8 cellular contexts compared by ENCODE assay signal in the genomic region with DNA sequence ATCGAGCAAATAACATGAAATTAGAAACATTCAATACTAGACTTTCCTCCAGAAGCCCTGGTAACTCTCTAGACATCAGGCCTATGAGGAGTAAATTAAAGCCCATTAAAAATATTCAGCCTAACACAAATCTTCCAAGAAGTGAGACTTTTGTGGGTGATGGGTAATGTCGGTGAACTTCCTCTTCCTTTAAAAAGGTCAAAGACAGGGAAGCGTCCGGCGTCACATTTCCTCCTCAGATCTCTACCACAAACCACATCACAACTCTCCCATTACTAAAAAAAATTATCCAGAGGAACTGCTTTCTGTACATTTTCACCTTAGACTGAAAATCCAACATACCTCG. TPM values are rescaled to one million over a fixed set of nuclear protein-coding genes. Genes with fewer than 3 reads are reported as not detected.
A peak's percentile ranks its signal among the peaks of the same experiment; 100 is the strongest.
DNase-seq lines count a peak whose midpoint lies in the region; ATAC-seq, FAIRE-seq and TF ChIP-seq lines count a peak whose summit lies in the region.

No MANE protein-coding gene starts in this region.

- no peaks in the 10 kb centered on the region for H3K27me3 ChIP-seq in right atrium auricular region

- H3K4me3 ChIP-seq in right atrium auricular region (peak overlapping the region; percentile 90 to 94), retinal pigment epithelial cell (ENCODE audit: low read length) (peak overlapping the region; percentile 96)

- FAIRE-seq in GM12891 (lab: Jason Lieb, UNC) = no peak

- no peak for TF ChIP-seq CTCF in right atrium auricular region (IDR thresholded peaks at IDR 0.05)
- no peak for TF ChIP-seq CTCF in retinal pigment epithelial cell (conservative IDR thresholded peaks at IDR 0.05; ENCODE audit: low read depth, low read length)

- ATAC-seq in GM19351 (IDR thresholded peaks at IDR 0.05; ENCODE audit: unreplicated experiment) (no peak), HG03159 (IDR thresholded peaks at IDR 0.05; ENCODE audit: unreplicated experiment) (no peak), HG02610 (IDR thresholded peaks at IDR 0.05; ENCODE audit: unreplicated experiment) (no peak)

- no peak for TF ChIP-seq POLR2A in GM12891 (IDR thresholded peaks at IDR 0.05; ENCODE audit: low read depth, low read length)

- no peaks in the 10 kb centered on the region for H3K36me3 ChIP-seq in right atrium auricular region

- DNase-seq in GM12891 (ENCODE audit: insufficient read length, low spot score) = no peak
- peak; percentile 65 for DNase-seq in NOMO-1 treated with dmso at 0.1 percent for 144 hours (lab: John Stamatoyannopoulos, UW; ENCODE audit: unreplicated experiment)
- DNase-seq in right atrium auricular region (ENCODE audit: low spot score) = no peak
- no peak for DNase-seq in retinal pigment epithelial cell (ENCODE audit: low read depth)

- no peaks in the 10 kb centered on the region for H3K9me3 ChIP-seq in right atrium auricular region

- peaks cover 0 to 44% of the 10 kb centered on the region in 2 donors for H3K4me1 ChIP-seq in right atrium auricular region

- 1% methylated on average over 6 of the region's 6 CpGs for WGBS in adipose tissue, 3 donors

- H3K27ac ChIP-seq in adipose tissue (ENCODE audit: low read depth, low read length) (peak overlapping the region; percentile 74), right atrium auricular region (peak overlapping the region; percentile 89 to 90)

TF ChIP-seq in GM12891, 5 proteins besides CTCF, POLR2A, EP300 and RAD21:
- TF ChIP-seq SPI1 (IDR thresholded peaks at IDR 0.05; ENCODE audit: low read depth, low read length) (peak; percentile 48), PAX5 (IDR thresholded peaks at IDR 0.05; ENCODE audit: insufficient read depth, low read length, severe bottlenecking) (no peak)

RNA-seq across cellular contexts. Expression of a gene that starts 1.4 kb away (rescaled TPM):
- 23.3 TPM for polyA plus RNA-seq in GM12891 (2012; ENCODE audit: low read depth, missing spikeins)
- 10 to 100 TPM in 2 of 3 donors, 1 to 10 TPM in 1; 5.4 to 24.1 (median 19.0) TPM for polyA plus RNA-seq in adipose tissue
- total RNA-seq in right atrium auricular region = 10 to 100 TPM; 33.4 to 38.5 TPM
